1 cellular context compared by ENCODE assay signal in genomic region chr21:44382536-44382935, GRCh38.
TF ChIP-seq lines count a peak whose summit lies in the region.

No MANE protein-coding gene starts in this region.

TF ChIP-seq in HepG2, 621 proteins besides CTCF, POLR2A, EP300 and RAD21:
- TF ChIP-seq ZNF839 (CRISPR knock-in tag; IDR thresholded peaks at IDR 0.05; ENCODE audit: borderline replicate concordance) (no peak), SKIL (CRISPR knock-in tag; IDR thresholded peaks at IDR 0.05; ENCODE audit: borderline replicate concordance) (no peak), DMAP1 (CRISPR knock-in tag; IDR thresholded peaks at IDR 0.05) (no peak), ZNF761 (CRISPR knock-in tag; conservative IDR thresholded peaks at IDR 0.05) (no peak), ZNF775 (CRISPR knock-in tag; IDR thresholded peaks at IDR 0.05; ENCODE audit: borderline replicate concordance) (no peak), NR2F2 (IDR thresholded peaks at IDR 0.05; ENCODE audit: borderline replicate concordance, low read depth) (no peak), ZC3H4 (CRISPR knock-in tag; IDR thresholded peaks at IDR 0.05; ENCODE audit: borderline replicate concordance) (no peak), SP4 (CRISPR knock-in tag; IDR thresholded peaks at IDR 0.05) (no peak), ZNF367 (CRISPR knock-in tag; IDR thresholded peaks at IDR 0.05; ENCODE audit: borderline replicate concordance) (no peak)
TF ChIP-seq in HepG2: peak in this region for 0.
